Comparison of ENCODE assay signal across 17 cellular contexts in genomic region chr4:105994061-105994460, GRCh38.
A peak's percentile ranks its signal among the peaks of the same experiment; 100 is the strongest.
DNase-seq lines count a peak whose midpoint lies in the region; TF ChIP-seq lines count a peak whose summit lies in the region.
"Had no signal": no experiment of that assay in that cellular context is flagged by ENCODE, and none has a peak within 500 bp of the region (broad histone marks: within the 10 kb centered on the region; RNA-seq: fewer than 3 reads in every experiment).

No MANE protein-coding gene starts in this region.

- H3K36me3 Mint-ChIP-seq in progenitor cell of endocrine pancreas (ENCODE audit: insufficient read depth): no peaks in the 10 kb centered on the region
- H3K36me3 Mint-ChIP-seq: CD4-positive, alpha-beta memory T cell had no signal

- H3K9me3 ChIP-seq in mesenchymal stem cell (ENCODE audit: control insufficient read depth, low read length): no peaks in the 10 kb centered on the region
- H3K9me3 ChIP-seq: MG63 had no signal

- no peaks in the 10 kb centered on the region for H3K27me3 Mint-ChIP-seq in progenitor cell of endocrine pancreas
- H3K27me3 Mint-ChIP-seq: CD4-positive, alpha-beta memory T cell had no signal

- no peak overlapping the region for H2AFZ ChIP-seq in mesenchymal stem cell (ENCODE audit: low read depth, low read length)
- H2AFZ ChIP-seq: GM23248 had no signal

- H3K4me3 ChIP-seq in AG10803 (ENCODE audit: low read length) (no peak overlapping the region), LNCaP clone FGC (ENCODE audit: low read depth, low read length) (no peak overlapping the region), mesenchymal stem cell (ENCODE audit: insufficient read depth in 1 of 2, low read depth in 1 of 2, low read length in 2 of 2) (no peak overlapping the region)
- H3K4me3 ChIP-seq: GM23248, MG63 had no signal

- no peak overlapping the region for H3K14ac ChIP-seq in mesenchymal stem cell (ENCODE audit: low read length in 2 of 2)

- H3K27me3 ChIP-seq in mesenchymal stem cell (ENCODE audit: control insufficient read depth in 1 of 2, insufficient read depth in 1 of 2, low read length in 2 of 2): no peaks in the 10 kb centered on the region
- H3K27me3 ChIP-seq: MG63 had no signal

- H2AK5ac ChIP-seq in mesenchymal stem cell (ENCODE audit: low read length, severe bottlenecking): peak overlapping the region; percentile 53

- DNase-seq in AG10803 (ENCODE audit: low read depth) (peak; percentile 20), LNCaP clone FGC (ENCODE audit: low read depth) (peak; percentile 36), dermis blood vessel endothelial cell (peak; percentile 40), mesenchymal stem cell (no peak), progenitor cell of endocrine pancreas (ENCODE audit: low spot score, unreplicated experiment) (no peak), dedifferentiated amniotic fluid mesenchymal stem cell (ENCODE audit: extremely low spot score) (no peak)
- no peak for DNase-seq in activated CD4-positive, alpha-beta T cell treated with anti-CD3 and anti-CD28 coated beads for 4 hours
- DNase-seq: CD4-positive, alpha-beta memory T cell; DND-41; GF-D8; GM23248; MG63; NCI-H1092 treated with DMSO at 0.1 percent for 48 hours; NCI-H187; NCI-H2171; NCI-H510A; SHP77 treated with DMSO at 0.1 percent for 48 hours had no signal

- peaks cover 16% of the 10 kb centered on the region for H3K4me1 ChIP-seq in mesenchymal stem cell (ENCODE audit: control insufficient read depth, insufficient read depth, low read depth, low read length)

- no peak overlapping the region for H3K18ac ChIP-seq in mesenchymal stem cell (ENCODE audit: low read depth in 1 of 2, low read length in 2 of 2)

- no peak overlapping the region for H4K8ac ChIP-seq in mesenchymal stem cell (ENCODE audit: low read length)

- no peaks in the 10 kb centered on the region for H3K79me1 ChIP-seq in mesenchymal stem cell (replicated peaks; ENCODE audit: low read length, poor library complexity, severe bottlenecking)

- no peak overlapping the region for H2BK15ac ChIP-seq in mesenchymal stem cell (ENCODE audit: low read depth, poor library complexity, severe bottlenecking)

- H2BK120ac ChIP-seq in mesenchymal stem cell (ENCODE audit: low read depth, low read length): no peak overlapping the region

- H3K27ac ChIP-seq in mesenchymal stem cell (ENCODE audit: low read length, poor library complexity, severe bottlenecking): peak overlapping the region; percentile 5
- H3K27ac ChIP-seq: GM23248 had no signal

- H3K4me3 Mint-ChIP-seq in progenitor cell of endocrine pancreas (ENCODE audit: low read depth): no peak overlapping the region
- H3K4me3 Mint-ChIP-seq: CD4-positive, alpha-beta memory T cell had no signal

- no peak overlapping the region for H3K4ac ChIP-seq in mesenchymal stem cell (ENCODE audit: low read depth in 1 of 2, low read length in 2 of 2)

- H2BK5ac ChIP-seq in mesenchymal stem cell (ENCODE audit: low read depth, low read length, poor library complexity, severe bottlenecking): no peak overlapping the region

- H3K4me2 ChIP-seq in mesenchymal stem cell (ENCODE audit: low read length, poor library complexity, severe bottlenecking): no peak overlapping the region

- no peak overlapping the region for H4K91ac ChIP-seq in mesenchymal stem cell (ENCODE audit: low read length)

- H3K9me3 Mint-ChIP-seq in progenitor cell of endocrine pancreas (ENCODE audit: low read depth): no peaks in the 10 kb centered on the region

- no peak overlapping the region for H3K27ac Mint-ChIP-seq in progenitor cell of endocrine pancreas
- H3K27ac Mint-ChIP-seq: CD4-positive, alpha-beta memory T cell had no signal

- 66% methylated on average over 6 of the region's 6 CpGs for whole genome bisulfite sequencing in mesenchymal stem cell

- no peak overlapping the region for H3K9ac ChIP-seq in mesenchymal stem cell (ENCODE audit: low read length)
- H3K9ac ChIP-seq: GM23248 had no signal

- peaks cover 16% of the 10 kb centered on the region for H3K4me1 Mint-ChIP-seq in progenitor cell of endocrine pancreas (ENCODE audit: low read depth)
- H3K4me1 Mint-ChIP-seq: CD4-positive, alpha-beta memory T cell had no signal

- H2BK12ac ChIP-seq in mesenchymal stem cell (ENCODE audit: low read length in 2 of 2): no peak overlapping the region

- H3K23ac ChIP-seq in mesenchymal stem cell (ENCODE audit: low read length in 2 of 2): no peak overlapping the region

- no peaks in the 10 kb centered on the region for H3K36me3 ChIP-seq in mesenchymal stem cell (ENCODE audit: control insufficient read depth in 1 of 2, insufficient read depth in 2 of 2, low read depth in 1 of 2, low read length in 2 of 2)
- H3K36me3 ChIP-seq: MG63 had no signal

- TF ChIP-seq CTCF in AG10803 (conservative IDR thresholded peaks at IDR 0.05; ENCODE audit: low read length): no peak
- no peak for TF ChIP-seq CTCF in LNCaP clone FGC (IDR thresholded peaks at IDR 0.05; ENCODE audit: control insufficient read depth, extremely low read depth, insufficient read depth)
- no peak for TF ChIP-seq CTCF in progenitor cell of endocrine pancreas (IDR thresholded peaks at IDR 0.05; ENCODE audit: unreplicated experiment)

Comparison
In these comparisons a context has a peak if more than half of its experiments do, and no peak if none do; other contexts are left out.
1. DNase-seq: peak in AG10803 (single experiment), LNCaP clone FGC (single experiment) and dermis blood vessel endothelial cell (single experiment); none in mesenchymal stem cell (single experiment), activated CD4-positive, alpha-beta T cell treated with anti-CD3 and anti-CD28 coated beads for 4 hours (0 of 2), progenitor cell of endocrine pancreas (single experiment) and dedifferentiated amniotic fluid mesenchymal stem cell (single experiment).